Comparison of ENCODE assay signal across 8 cellular contexts in genomic region chr10:74825371-74826141, GRCh38. TPM values are rescaled to one million over a fixed set of nuclear protein-coding genes. Genes with fewer than 3 reads are reported as not detected.
DNase-seq lines count a peak whose midpoint lies in the region; ATAC-seq and TF ChIP-seq lines count a peak whose summit lies in the region.

No MANE protein-coding gene starts in this region.

- peaks cover 57% of the 10 kb centered on the region for H3K4me1 Mint-ChIP-seq in activated CD8-positive, alpha-beta T cell treated with anti-CD3 and anti-CD28 coated beads, Interleukin-2, amount 10 ng/mL, durations not matched to agents 7 days and 5 days (ENCODE audit: low read depth)

- TF ChIP-seq CTCF in LNCaP clone FGC (IDR thresholded peaks at IDR 0.05; ENCODE audit: control insufficient read depth, extremely low read depth, insufficient read depth) (no peak), epithelial cell of proximal tubule (conservative IDR thresholded peaks at IDR 0.05; ENCODE audit: low read depth, low read length) (no peak), testis (IDR thresholded peaks at IDR 0.05) (no peak)

- no peaks in the 10 kb centered on the region for H3K27me3 Mint-ChIP-seq in activated CD8-positive, alpha-beta T cell treated with anti-CD3 and anti-CD28 coated beads, Interleukin-2, amount 10 ng/mL, durations not matched to agents 7 days and 5 days (ENCODE audit: low read depth)

- H3K4me3 ChIP-seq in LNCaP clone FGC (ENCODE audit: low read depth, low read length) (peak overlapping the region; percentile 65), epithelial cell of proximal tubule (ENCODE audit: low read depth, low read length) (peak overlapping the region; percentile 90), muscle layer of duodenum (ENCODE audit: low read depth in 1 of 2, low read length in 2 of 2) (peak overlapping the region; percentile 69 to 99), testis (peak overlapping the region; percentile 89 to 98)

- H3K36me3 Mint-ChIP-seq in activated CD8-positive, alpha-beta T cell treated with anti-CD3 and anti-CD28 coated beads, Interleukin-2, amount 10 ng/mL, durations not matched to agents 7 days and 5 days (ENCODE audit: low read depth) = peaks cover 14% of the 10 kb centered on the region

- in situ Hi-C loops in GM18951 (cut with MboI; ENCODE audit: low sequenced_read_pairs, unreplicated experiment) = no loop called here

- no peaks in the 10 kb centered on the region for H3K9me3 Mint-ChIP-seq in activated CD8-positive, alpha-beta T cell treated with anti-CD3 and anti-CD28 coated beads, Interleukin-2, amount 10 ng/mL, durations not matched to agents 7 days and 5 days (ENCODE audit: insufficient read depth)

- H3K4me1 ChIP-seq in muscle layer of duodenum (ENCODE audit: control insufficient read depth in 1 of 2, insufficient read depth in 2 of 2, low read length in 2 of 2) (peaks cover 0 to 18% of the 10 kb centered on the region in 2 donors), testis (peaks cover 43% of the 10 kb centered on the region)

- POLR2A ChIA-PET in activated CD8-positive, alpha-beta T cell treated with anti-CD3 and anti-CD28 coated beads, Interleukin-2, amount 10 ng/mL, durations not matched to agents 7 days and 5 days (lab: Charles Lee) = interaction anchor here (0.6 to 1.5 kb wide), 6 partner anchors 72 to 236 kb away, joined by 3 to 6 read pairs (median 5); no protein-coding TSS in a partner anchor

- 0 to 1% methylated on average over 19 to 77 of the region's 89 CpGs for WGBS in testis, 2 donors

- peak overlapping the region; percentile 97 for H3K27ac Mint-ChIP-seq in activated CD8-positive, alpha-beta T cell treated with anti-CD3 and anti-CD28 coated beads, Interleukin-2, amount 10 ng/mL, durations not matched to agents 7 days and 5 days

- H3K9me3 ChIP-seq in muscle layer of duodenum (ENCODE audit: control insufficient read depth in 1 of 2, low read length in 2 of 2) (no peaks in the 10 kb centered on the region), testis (no peaks in the 10 kb centered on the region)

- peak overlapping the region; percentile 86 for H3K4me3 Mint-ChIP-seq in activated CD8-positive, alpha-beta T cell treated with anti-CD3 and anti-CD28 coated beads, Interleukin-2, amount 10 ng/mL, durations not matched to agents 7 days and 5 days

- H3K27ac ChIP-seq in muscle layer of duodenum (ENCODE audit: low read length) (no peak overlapping the region), testis (peak overlapping the region; percentile 82 to 89)

- H3K27me3 ChIP-seq in muscle layer of duodenum (ENCODE audit: low read depth, low read length) = no peaks in the 10 kb centered on the region
- no peaks in the 10 kb centered on the region for H3K27me3 ChIP-seq in testis

- intact Hi-C loops in testis (cut with DNase I; ENCODE audit: low total_unique reads) = no loop called here

- TF ChIP-seq POLR2A in GM18951 (IDR thresholded peaks at IDR 0.05; ENCODE audit: extremely low read depth, insufficient read depth, insufficient read length) (peak; percentile 44), testis (IDR thresholded peaks at IDR 0.05) (no peak)

- peak; percentile 12 for ATAC-seq in activated CD8-positive, alpha-beta T cell treated with anti-CD3 and anti-CD28 coated beads, Interleukin-2, amount 10 ng/mL, durations not matched to agents 7 days and 5 days
- no peak for ATAC-seq in HG02798 (IDR thresholded peaks at IDR 0.05; ENCODE audit: poor library complexity, unreplicated experiment)

- DNase-seq in AG08395 (ENCODE audit: low spot score) = peak; percentile 23
- DNase-seq in LNCaP clone FGC (ENCODE audit: low read depth) = no peak
- peak; percentile 62 for DNase-seq in activated CD8-positive, alpha-beta T cell treated with anti-CD3 and anti-CD28 coated beads, Interleukin-2, amount 10 ng/mL, durations not matched to agents 7 days and 5 days
- DNase-seq in epithelial cell of proximal tubule (ENCODE audit: low read depth) = no peak
- DNase-seq in testis = peak; percentile 46

- CTCF ChIA-PET in activated CD8-positive, alpha-beta T cell treated with anti-CD3 and anti-CD28 coated beads, Interleukin-2, amount 10 ng/mL, durations not matched to agents 7 days and 5 days (lab: Charles Lee) = interaction anchor here (0.6 to 2.3 kb wide), 7 partner anchors 72 to 661 kb away, joined by 3 to 17 read pairs (median 6); no protein-coding TSS in a partner anchor

- H3K36me3 ChIP-seq in muscle layer of duodenum (ENCODE audit: control insufficient read depth in 1 of 2, insufficient read depth in 2 of 2, low read length in 2 of 2) (peaks cover 3 to 4% of the 10 kb centered on the region in 2 donors), testis (ENCODE audit: low read depth, missing control alignments) (no peaks in the 10 kb centered on the region)

RNA-seq across cellular contexts. Expression of gene KAT6B, which starts 0.8 kb away (rescaled TPM):
- 10 to 100 TPM; 40.3 to 43.1 TPM for total RNA-seq in activated CD8-positive, alpha-beta T cell treated with anti-CD3 and anti-CD28 coated beads, Interleukin-2, amount 10 ng/mL, durations not matched to agents 7 days and 5 days
- 3.6 and 10.1 TPM in 2 replicates for total RNA-seq in epithelial cell of proximal tubule
- 100 to 1,000 TPM; 106 to 109 TPM for total RNA-seq in testis
- polyA plus RNA-seq in testis (ENCODE audit: insufficient read depth, low read depth, low replicate concordance) = 23.9 TPM

Comparison
In these comparisons a context has a peak if more than half of its experiments do, and no peak if none do; other contexts are left out.
1. DNase-seq: peak in AG08395 (single experiment), activated CD8-positive, alpha-beta T cell treated with anti-CD3 and anti-CD28 coated beads, Interleukin-2, amount 10 ng/mL, durations not matched to agents 7 days and 5 days (single experiment) and testis (single experiment); none in LNCaP clone FGC (single experiment) and epithelial cell of proximal tubule (single experiment).
2. Peak in every context shown above with its lines, with median percentiles within 50 percentile points of each other: H3K4me3 ChIP-seq.